20 cellular contexts compared by ENCODE assay signal in genomic region chr1:29762635-29763034, GRCh38.
"Had no signal": no experiment of that assay in that cellular context is flagged by ENCODE, and none has a peak within 500 bp of the region (broad histone marks: within the 10 kb centered on the region; RNA-seq: fewer than 3 reads in every experiment).

No MANE protein-coding gene starts in this region.

- H3K36me3 ChIP-seq: neutrophil, right lobe of liver, stomach, thoracic aorta had no signal

- H2AFZ ChIP-seq: hepatocyte had no signal

- H3K4me1 ChIP-seq: foreskin keratinocyte, right lobe of liver, stomach had no signal

- H3K9me3 ChIP-seq: neutrophil, right lobe of liver, stomach had no signal

- FAIRE-seq: endothelial cell of umbilical vein had no signal

- H3K4me2 ChIP-seq: hepatocyte had no signal

- H3K27me3 ChIP-seq: hepatocyte, right lobe of liver had no signal

- H3K27ac ChIP-seq: foreskin keratinocyte, hepatocyte, neutrophil, right lobe of liver, stomach, thoracic aorta had no signal

- H3K4me1 Mint-ChIP-seq: naive thymus-derived CD8-positive, alpha-beta T cell had no signal

- H3K4me3 ChIP-seq: hepatocyte, right lobe of liver, stomach, thoracic aorta had no signal

- H3K4me3 Mint-ChIP-seq: endodermal cell; naive thymus-derived CD8-positive, alpha-beta T cell had no signal

- H3K27ac Mint-ChIP-seq: endodermal cell; naive thymus-derived CD8-positive, alpha-beta T cell; progenitor cell of endocrine pancreas had no signal

- H3K79me2 ChIP-seq: hepatocyte had no signal

- DNase-seq: dermis blood vessel endothelial cell; effector CD4-positive, alpha-beta T cell; endodermal cell; erythroblast; foreskin keratinocyte; left colon; left ventricle myocardium superior; mesendoderm; naive thymus-derived CD8-positive, alpha-beta T cell; right lobe of liver; stimulated activated CD4-positive, alpha-beta T cell treated with anti-CD3 and anti-CD28 coated beads, Interleukin-4, amount 100 ng/mL, for 4 hours; stimulated activated naive CD4-positive, alpha-beta T cell; stomach; substantia nigra; trophoblast cell had no signal

- H3K9me3 Mint-ChIP-seq: endodermal cell had no signal

- ATAC-seq: foreskin keratinocyte; left colon; left ventricle myocardium superior; naive thymus-derived CD8-positive, alpha-beta T cell; right lobe of liver had no signal
